Comparison of ENCODE assay signal across 8 cellular contexts in genomic region chr9:112091805-112092204, GRCh38.
DNase-seq lines count a peak whose midpoint lies in the region; ATAC-seq and TF ChIP-seq lines count a peak whose summit lies in the region.

No MANE protein-coding gene starts in this region.

- no peak for TF ChIP-seq CTCF in colonic mucosa (IDR thresholded peaks at IDR 0.05)

- no peaks in the 10 kb centered on the region for H3K79me1 ChIP-seq in trophoblast cell (ENCODE audit: low read length)

- intact Hi-C loops in colonic mucosa (cut with DNase I), result no loop called here

- H3K4me1 ChIP-seq in colonic mucosa, result no peaks in the 10 kb centered on the region
- H3K4me1 ChIP-seq in trophoblast cell (ENCODE audit: control insufficient read depth in 1 of 2, insufficient read depth in 2 of 2, low read length in 2 of 2), result no peaks in the 10 kb centered on the region

- no peak overlapping the region for H2BK5ac ChIP-seq in trophoblast cell (ENCODE audit: low read depth, low read length, poor library complexity)

- no peak overlapping the region for H2AFZ ChIP-seq in trophoblast cell (ENCODE audit: insufficient read depth, low read length, poor library complexity)

- H3K23ac ChIP-seq in trophoblast cell (ENCODE audit: low read length), result no peak overlapping the region

- H3K9me3 ChIP-seq in colonic mucosa, result no peaks in the 10 kb centered on the region
- no peaks in the 10 kb centered on the region for H3K9me3 ChIP-seq in trophoblast cell (ENCODE audit: insufficient read depth, low read depth, low read length)

- WGBS in trophoblast cell (ENCODE audit: extremely low coverage, insufficient coverage, insufficient read length), result no CpG with 5 or more reads among the region's 1 CpG

- H3K14ac ChIP-seq in trophoblast cell (ENCODE audit: low read length), result no peak overlapping the region

- no peak overlapping the region for H3K18ac ChIP-seq in trophoblast cell (ENCODE audit: low read length)

- no peak overlapping the region for H4K12ac ChIP-seq in trophoblast cell (ENCODE audit: low read depth, low read length)

- H3K4me2 ChIP-seq in trophoblast cell (ENCODE audit: low read length), result no peak overlapping the region

- no peak overlapping the region for H4K91ac ChIP-seq in trophoblast cell (ENCODE audit: low read depth, low read length)

- peak; percentile 45 for DNase-seq in NCI-H82 (lab: John Stamatoyannopoulos, UW)
- no peak for DNase-seq in NCI-H82 treated with DMSO at 0.1 percent for 48 hours (lab: John Stamatoyannopoulos, UW; ENCODE audit: unreplicated experiment)
- peak; percentile 32 for DNase-seq in NCI-H2107 (lab: John Stamatoyannopoulos, UW)
- peak; percentile 19 for DNase-seq in colonic mucosa
- peak; percentile 17 for DNase-seq in occipital lobe (lab: John Stamatoyannopoulos, UW)
- DNase-seq in trophoblast cell, result no peak
- no peak for DNase-seq in NCI-H526 treated with DMSO at 0.1 percent for 48 hours (lab: John Stamatoyannopoulos, UW)

- H4K8ac ChIP-seq in trophoblast cell (ENCODE audit: low read depth, low read length), result no peak overlapping the region

- ATAC-seq in HG03432 (IDR thresholded peaks at IDR 0.05; ENCODE audit: unreplicated experiment), result no peak

- H3K27me3 ChIP-seq in colonic mucosa, result no peaks in the 10 kb centered on the region
- no peaks in the 10 kb centered on the region for H3K27me3 ChIP-seq in trophoblast cell (ENCODE audit: insufficient read depth, low read length)

- no peaks in the 10 kb centered on the region for H3K79me2 ChIP-seq in trophoblast cell (ENCODE audit: control insufficient read depth, insufficient read depth, low read length, poor library complexity)

- H3K4me3 ChIP-seq in colonic mucosa (no peak overlapping the region), trophoblast cell (ENCODE audit: low read depth, low read length) (no peak overlapping the region)

- H3K9ac ChIP-seq in colonic mucosa (ENCODE audit: low read depth in 2 of 2, low read length in 2 of 2), result no peak overlapping the region
- no peak overlapping the region for H3K9ac ChIP-seq in trophoblast cell (ENCODE audit: low read length)

- no peak overlapping the region for H3K4ac ChIP-seq in trophoblast cell (ENCODE audit: low read depth, low read length)

- H3K36me3 ChIP-seq in colonic mucosa, result no peaks in the 10 kb centered on the region
- H3K36me3 ChIP-seq in trophoblast cell (ENCODE audit: control insufficient read depth in 1 of 2, insufficient read depth in 2 of 2, low read length in 2 of 2), result peaks cover 2 to 6% of the 10 kb centered on the region in 2 experiments

- H2AK5ac ChIP-seq in trophoblast cell (ENCODE audit: low read length), result no peak overlapping the region

- no peak overlapping the region for H3K27ac ChIP-seq in colonic mucosa
- no peak overlapping the region for H3K27ac ChIP-seq in trophoblast cell (ENCODE audit: low read depth, low read length)

- no peak overlapping the region for H2BK120ac ChIP-seq in trophoblast cell (ENCODE audit: insufficient read depth, low read length, poor library complexity)

- H2BK12ac ChIP-seq in trophoblast cell (ENCODE audit: low read length), result no peak overlapping the region

Comparison
In these comparisons a context has a peak if more than half of its experiments do, and no peak if none do; other contexts are left out.
1. DNase-seq: peak in NCI-H82 (single experiment), NCI-H2107 (single experiment), colonic mucosa (single experiment) and occipital lobe (single experiment); none in NCI-H82 treated with DMSO at 0.1 percent for 48 hours (single experiment), trophoblast cell (0 of 2) and NCI-H526 treated with DMSO at 0.1 percent for 48 hours (single experiment).